10 cellular contexts compared by ENCODE assay signal in the genomic region with DNA sequence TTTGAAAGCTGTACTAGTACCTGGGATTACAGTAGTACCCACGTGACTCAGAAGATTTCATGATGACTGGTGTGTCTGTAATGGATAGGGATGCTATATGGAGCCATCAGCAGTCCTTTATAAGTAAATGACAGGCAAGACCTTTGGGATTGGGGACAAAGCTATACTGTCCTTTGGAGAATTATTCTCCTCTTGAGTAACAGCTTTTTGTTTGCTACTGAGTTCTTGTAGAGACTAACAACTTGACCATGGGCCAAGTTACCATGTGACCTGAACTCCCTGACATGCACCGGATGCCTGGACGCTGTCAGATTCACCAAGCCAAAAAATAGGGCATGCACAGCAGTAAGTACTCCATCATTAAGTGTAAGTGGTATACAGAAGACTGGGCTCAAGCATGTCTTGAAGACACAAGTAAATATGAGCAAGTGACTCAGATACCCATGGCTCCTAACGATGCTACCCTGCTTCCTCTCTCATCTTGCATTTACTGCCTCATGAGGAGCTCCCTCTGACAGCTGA. TPM values are rescaled to one million over a fixed set of nuclear protein-coding genes. Genes with fewer than 3 reads are reported as not detected.
DNase-seq lines count a peak whose midpoint lies in the region; ATAC-seq and TF ChIP-seq lines count a peak whose summit lies in the region.
"Had no signal": no experiment of that assay in that cellular context is flagged by ENCODE, and none has a peak within 500 bp of the region (broad histone marks: within the 10 kb centered on the region; RNA-seq: fewer than 3 reads in every experiment).

No MANE protein-coding gene starts in this region.

- no peak overlapping the region for H3K27ac Mint-ChIP-seq in stimulated activated effector memory CD8-positive, alpha-beta T cell treated with anti-CD3 and anti-CD28 coated beads, Interleukin-12 subunit alpha, Interleukin-12 subunit beta, amount 100 ng/mL, for 72 hours

- DNase-seq in LHCN-M2 (ENCODE audit: low read depth) (peak; percentile 10), cardiac fibroblast (ENCODE audit: low read depth in 2 of 2) (peak; percentile 69 to 89), left colon (peak in 1 of 2 donors; percentile 36), NCI-H1436 (lab: John Stamatoyannopoulos, UW) (no peak), NCI-H526 treated with DMSO at 0.1 percent for 48 hours (lab: John Stamatoyannopoulos, UW) (no peak)
- DNase-seq in stimulated activated effector memory CD8-positive, alpha-beta T cell treated with anti-CD3 and anti-CD28 coated beads, Interleukin-12 subunit alpha, Interleukin-12 subunit beta, amount 100 ng/mL, for 72 hours (ENCODE audit: low spot score in 2 of 2): no peak
- DNase-seq: activated CD4-positive, alpha-beta T cell treated with anti-CD3 and anti-CD28 coated beads, Interleukin-2, amount 50 U/mL, for 4 hours; effector CD4-positive, alpha-beta T cell; NK-92 treated with Interleukin-12 subunit alpha and Interleukin-12 subunit beta, amount 100 ng/mL, for 24 hours had no signal

- no peak overlapping the region for H3K4me3 ChIP-seq in cardiac fibroblast (replicated peaks in 1 of 2; ENCODE audit: low read depth in 2 of 2, low read length in 2 of 2)

- no peaks in the 10 kb centered on the region for H3K9me3 Mint-ChIP-seq in stimulated activated effector memory CD8-positive, alpha-beta T cell treated with anti-CD3 and anti-CD28 coated beads, Interleukin-12 subunit alpha, Interleukin-12 subunit beta, amount 100 ng/mL, for 72 hours

- ATAC-seq in left colon (peak; percentile 23), HG02610 (IDR thresholded peaks at IDR 0.05; ENCODE audit: unreplicated experiment) (no peak)
- peak; percentile 66 for ATAC-seq in stimulated activated effector memory CD8-positive, alpha-beta T cell treated with anti-CD3 and anti-CD28 coated beads, Interleukin-12 subunit alpha, Interleukin-12 subunit beta, amount 100 ng/mL, for 72 hours

- no peak for TF ChIP-seq CTCF in cardiac fibroblast (IDR thresholded peaks at IDR 0.05; ENCODE audit: low read depth, low read length)

- no peak overlapping the region for H3K4me3 Mint-ChIP-seq in stimulated activated effector memory CD8-positive, alpha-beta T cell treated with anti-CD3 and anti-CD28 coated beads, Interleukin-12 subunit alpha, Interleukin-12 subunit beta, amount 100 ng/mL, for 72 hours

- intact Hi-C loops in left colon (cut with DNase I, micrococcal nuclease): no loop called here

- H3K4me1 Mint-ChIP-seq in stimulated activated effector memory CD8-positive, alpha-beta T cell treated with anti-CD3 and anti-CD28 coated beads, Interleukin-12 subunit alpha, Interleukin-12 subunit beta, amount 100 ng/mL, for 72 hours: peaks cover 49% of the 10 kb centered on the region

- H3K36me3 Mint-ChIP-seq in stimulated activated effector memory CD8-positive, alpha-beta T cell treated with anti-CD3 and anti-CD28 coated beads, Interleukin-12 subunit alpha, Interleukin-12 subunit beta, amount 100 ng/mL, for 72 hours: peaks cover 50% of the 10 kb centered on the region

RNA-seq across cellular contexts. Expression of gene SEC11A, which starts 12.9 kb away (rescaled TPM):
- total RNA-seq in LHCN-M2 (2014; rRNA removed) (215 and 239 TPM in 2 replicates), left colon (100 to 1,000 TPM; 128 to 130 TPM)
- 173 TPM for polyA plus RNA-seq in LHCN-M2 (2012)

RNA-seq across cellular contexts. Expression of gene NMB, which starts 45.0 kb away (rescaled TPM):
- 4.0 and 5.9 TPM in 2 replicates for total RNA-seq in LHCN-M2 (2014; rRNA removed)
- 4.3 TPM for polyA plus RNA-seq in LHCN-M2 (2012)
- total RNA-seq in left colon: 1 to 10 TPM; 1.8 to 2.8 TPM

RNA-seq across cellular contexts. Expression of gene ZNF592, which starts 45.4 kb away (rescaled TPM):
- total RNA-seq in LHCN-M2 (2014; rRNA removed): 9.2 and 12.2 TPM in 2 replicates
- 15.5 TPM for polyA plus RNA-seq in LHCN-M2 (2012)
- 10 to 100 TPM; 24.3 to 29.7 TPM for total RNA-seq in left colon

RNA-seq across cellular contexts. Expression of gene WDR73, which starts 48.9 kb away (rescaled TPM):
- 15.5 and 17.3 TPM in 2 replicates for total RNA-seq in LHCN-M2 (2014; rRNA removed)
- polyA plus RNA-seq in LHCN-M2 (2012): 11.8 TPM
- total RNA-seq in left colon: 10 to 100 TPM; 17.0 to 20.5 TPM

Comparison
In these comparisons a context has a peak if more than half of its experiments do, and no peak if none do; other contexts are left out.
1. DNase-seq: peak in LHCN-M2 (single experiment) and cardiac fibroblast (2 of 2); none in stimulated activated effector memory CD8-positive, alpha-beta T cell treated with anti-CD3 and anti-CD28 coated beads, Interleukin-12 subunit alpha, Interleukin-12 subunit beta, amount 100 ng/mL, for 72 hours (0 of 2), NCI-H1436 (single experiment) and NCI-H526 treated with DMSO at 0.1 percent for 48 hours (single experiment).